2 cellular contexts compared by ENCODE assay signal in the genomic region with DNA sequence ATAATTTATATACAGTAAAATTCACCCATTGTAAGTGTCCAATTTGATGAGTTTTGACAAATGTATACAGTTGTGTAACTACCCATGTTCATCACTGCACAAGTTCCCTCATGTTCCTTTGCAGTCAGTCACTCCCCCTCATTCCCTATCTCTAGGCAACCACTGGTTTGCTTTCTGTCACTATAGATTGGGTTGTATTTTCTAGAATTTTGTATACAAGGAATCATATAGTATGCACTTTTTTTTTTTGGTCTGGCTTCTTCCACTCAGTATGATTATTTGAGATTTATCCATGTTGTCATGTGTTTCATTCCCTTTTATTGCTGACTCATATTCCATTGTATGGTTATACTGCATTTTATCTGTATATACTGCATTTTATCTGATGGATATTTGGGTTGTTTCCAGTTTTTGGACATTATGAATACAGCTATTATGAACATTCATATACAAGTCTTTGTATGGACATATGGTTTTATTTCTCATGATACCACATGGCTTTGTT.
TF ChIP-seq lines count a peak whose summit lies in the region.

No MANE protein-coding gene starts in this region.

TF ChIP-seq in HEK293, 187 proteins besides CTCF, POLR2A, EP300 and RAD21:
- TF ChIP-seq KLF8 (tag by site-specific recombination; IDR thresholded peaks at IDR 0.05) (no peak), ZNF792 (tag by site-specific recombination; IDR thresholded peaks at IDR 0.05) (peak; percentile 53; the same call in 1 of the 2 replicates)

TF ChIP-seq in GM12878, 131 proteins besides CTCF, POLR2A, EP300 and RAD21:
- TF ChIP-seq, protein P1, sequence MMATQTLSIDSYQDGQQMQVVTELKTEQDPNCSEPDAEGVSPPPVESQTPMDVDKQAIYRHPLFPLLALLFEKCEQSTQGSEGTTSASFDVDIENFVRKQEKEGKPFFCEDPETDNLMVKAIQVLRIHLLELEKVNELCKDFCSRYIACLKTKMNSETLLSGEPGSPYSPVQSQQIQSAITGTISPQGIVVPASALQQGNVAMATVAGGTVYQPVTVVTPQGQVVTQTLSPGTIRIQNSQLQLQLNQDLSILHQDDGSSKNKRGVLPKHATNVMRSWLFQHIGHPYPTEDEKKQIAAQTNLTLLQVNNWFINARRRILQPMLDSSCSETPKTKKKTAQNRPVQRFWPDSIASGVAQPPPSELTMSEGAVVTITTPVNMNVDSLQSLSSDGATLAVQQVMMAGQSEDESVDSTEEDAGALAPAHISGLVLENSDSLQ (IDR thresholded peaks at IDR 0.05) = peak; percentile 53
- no peak for TF ChIP-seq JUND (IDR thresholded peaks at IDR 0.05; ENCODE audit: low read depth, low read length)
- no peak for TF ChIP-seq CHD1 (IDR thresholded peaks at IDR 0.05; ENCODE audit: low read depth, low read length)
- no peak for TF ChIP-seq BCL11A (IDR thresholded peaks at IDR 0.05; ENCODE audit: low read depth, low read length)
- no peak for TF ChIP-seq IKZF2 (IDR thresholded peaks at IDR 0.05)
- TF ChIP-seq FOS (IDR thresholded peaks at IDR 0.05; ENCODE audit: borderline replicate concordance, extremely low read depth, insufficient read length) = no peak
